ENCODE assay signal across 1 cellular context in genomic region chr4:957231-957580, GRCh38.
TF ChIP-seq lines count a peak whose summit lies in the region.

No MANE protein-coding gene starts in this region.

TF ChIP-seq in SK-N-SH, 30 proteins besides CTCF, POLR2A, EP300 and RAD21 (continued from another document):
- no peak for TF ChIP-seq REST (IDR thresholded peaks at IDR 0.05; ENCODE audit: low read depth, low read length)
- no peak for TF ChIP-seq NFIC (IDR thresholded peaks at IDR 0.05; ENCODE audit: borderline replicate concordance)
TF ChIP-seq in SK-N-SH: peak in this region for 0.
